Comparison of ENCODE assay signal across 20 cellular contexts in the genomic region with DNA sequence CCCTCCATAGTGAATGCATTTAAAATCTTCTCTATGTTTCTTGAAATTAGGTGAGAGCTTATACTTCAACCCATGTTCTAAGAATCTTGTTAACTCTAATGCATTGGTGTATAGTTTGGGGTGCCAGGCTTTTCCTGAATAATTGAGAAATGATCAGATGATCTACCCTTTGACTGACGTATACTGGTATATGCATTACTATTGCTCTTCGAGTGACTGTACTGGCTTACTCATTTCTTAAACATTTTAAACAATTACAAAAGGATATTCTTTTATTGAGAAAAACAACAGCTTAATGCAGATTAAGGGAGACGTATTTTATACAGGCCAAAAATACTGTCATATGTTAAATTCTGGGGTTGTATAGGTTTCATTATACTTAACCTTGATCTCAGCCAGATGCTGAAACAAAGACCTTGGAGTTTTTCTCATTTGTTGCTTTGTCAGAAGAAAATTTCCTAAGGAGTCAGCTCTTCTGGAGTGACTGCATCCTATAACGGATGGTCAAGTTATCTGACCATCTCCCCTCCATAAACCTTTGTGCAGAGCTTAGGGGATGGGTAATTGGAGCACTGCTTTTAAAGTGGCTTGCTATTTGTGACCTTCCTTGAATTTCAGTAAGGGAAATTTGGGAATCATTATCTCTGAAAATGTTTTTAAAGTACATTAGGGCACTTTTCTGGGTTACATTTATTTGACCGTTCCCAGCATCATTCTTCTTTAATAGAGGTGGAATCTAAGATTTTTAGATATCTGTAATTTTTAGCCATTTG.
DNase-seq lines count a peak whose midpoint lies in the region; ATAC-seq, FAIRE-seq and TF ChIP-seq lines count a peak whose summit lies in the region.
"Had no signal": no experiment of that assay in that cellular context is flagged by ENCODE, and none has a peak within 500 bp of the region (broad histone marks: within the 10 kb centered on the region; RNA-seq: fewer than 3 reads in every experiment).

No MANE protein-coding gene starts in this region.

- no peak overlapping the region for H3K9ac ChIP-seq in fibroblast of lung (ENCODE audit: insufficient read depth, low read length)

- no peak overlapping the region for H3K4me3 Mint-ChIP-seq in WTC11
- H3K4me3 Mint-ChIP-seq: activated B cell treated with CpG ODN at 0.5 μM for 24 hours; activated naive CD8-positive, alpha-beta T cell treated with anti-CD3 and anti-CD28 coated beads for 36 hours; activated T-cell treated with anti-CD3 and anti-CD28 coated beads, Interleukin-2, amount 50 U/mL, for 72 hours; natural killer cell treated with Interleukin-12 subunit alpha and Interleukin-12 subunit beta and Interleukin-15 and Interleukin-18, amount 100 ng/mL, for 72 hours had no signal

- intact Hi-C loops in thyroid gland (cut with DNase I) = no loop called here

- DNase-seq in HTR-8/SVneo (ENCODE audit: insufficient read length, low spot score) = peak; percentile 55
- peak; percentile 32 for DNase-seq in amniotic epithelial cell (ENCODE audit: low read depth)
- DNase-seq in fibroblast of lung (ENCODE audit: low read depth in 2 of 2) = peak; percentile 57 to 69
- DNase-seq in thyroid gland = no peak
- DNase-seq in GF-D8 (lab: John Stamatoyannopoulos, UW) = no peak
- DNase-seq in activated effector memory CD4-positive, alpha-beta T cell treated with anti-CD3 and anti-CD28 coated beads, Interleukin-2, amount 50 U/mL, for 16 hours = no peak
- no peak for DNase-seq in WTC11 (ENCODE audit: low spot score)
- DNase-seq: activated B cell treated with CpG ODN at 0.5 μM for 24 hours; activated naive CD8-positive, alpha-beta T cell treated with anti-CD3 and anti-CD28 coated beads for 36 hours; activated T-cell treated with anti-CD3 and anti-CD28 coated beads, Interleukin-2, amount 50 U/mL, for 72 hours; left cardiac atrium; NCI-H1417 treated with DMSO at 0.1 percent for 48 hours; NCI-H2171 treated with DMSO at 0.1 percent for 48 hours; small intestine; stimulated activated CD4-positive, alpha-beta T cell treated with anti-CD3 and anti-CD28 coated beads, Interleukin-4, amount 100 ng/mL, for 4 hours; T-helper 1 cell had no signal

- no peaks in the 10 kb centered on the region for H3K9me3 ChIP-seq in fibroblast of lung (ENCODE audit: control insufficient read depth, insufficient read depth, low read depth, low read length)
- H3K9me3 ChIP-seq in thyroid gland = no peaks in the 10 kb centered on the region

- 86 to 89% methylated on average over 5 of the region's 5 CpGs for WGBS in thyroid gland, 2 donors

- peak overlapping the region; percentile 65 for H3K27ac ChIP-seq in fibroblast of lung (ENCODE audit: insufficient read depth, low read length)
- peak overlapping the region in 2 of 3 donors; percentile 26 to 55 for H3K27ac ChIP-seq in thyroid gland
- H3K27ac ChIP-seq: cardiac muscle cell had no signal

- no peak for ATAC-seq in WTC11
- ATAC-seq: activated T-cell treated with anti-CD3 and anti-CD28 coated beads, Interleukin-2, amount 50 U/mL, for 72 hours; natural killer cell treated with Interleukin-12 subunit alpha and Interleukin-12 subunit beta and Interleukin-15 and Interleukin-18, amount 100 ng/mL, for 72 hours had no signal

- no peaks in the 10 kb centered on the region for H3K27me3 Mint-ChIP-seq in WTC11 (ENCODE audit: low read depth)
- H3K27me3 Mint-ChIP-seq: activated B cell treated with CpG ODN at 0.5 μM for 24 hours; activated naive CD8-positive, alpha-beta T cell treated with anti-CD3 and anti-CD28 coated beads for 36 hours; natural killer cell treated with Interleukin-12 subunit alpha and Interleukin-12 subunit beta and Interleukin-15 and Interleukin-18, amount 100 ng/mL, for 72 hours; progenitor cell of endocrine pancreas had no signal

- peak overlapping the region; percentile 49 for H3K4me2 ChIP-seq in fibroblast of lung (ENCODE audit: extremely low read depth, insufficient read depth, low read length)

- H2AFZ ChIP-seq in fibroblast of lung (ENCODE audit: low read length) = no peak overlapping the region

- peaks cover 5% of the 10 kb centered on the region for H3K36me3 Mint-ChIP-seq in WTC11
- H3K36me3 Mint-ChIP-seq: natural killer cell treated with Interleukin-12 subunit alpha and Interleukin-12 subunit beta and Interleukin-15 and Interleukin-18, amount 100 ng/mL, for 72 hours had no signal

- H3K79me2 ChIP-seq in fibroblast of lung (ENCODE audit: control insufficient read depth, insufficient read depth, low read length) = no peaks in the 10 kb centered on the region

- no peak for TF ChIP-seq POLR2A in thyroid gland (IDR thresholded peaks at IDR 0.05)

- H3K9me3 Mint-ChIP-seq in WTC11 = peaks cover 11% of the 10 kb centered on the region
- H3K9me3 Mint-ChIP-seq: activated B cell treated with CpG ODN at 0.5 μM for 24 hours; activated T-cell treated with anti-CD3 and anti-CD28 coated beads, Interleukin-2, amount 50 U/mL, for 72 hours; natural killer cell treated with Interleukin-12 subunit alpha and Interleukin-12 subunit beta and Interleukin-15 and Interleukin-18, amount 100 ng/mL, for 72 hours had no signal

- CTCF ChIA-PET in WTC11 (lab: Charles Lee) = interaction anchor here (1.6 kb wide), 1 partner anchor 248 kb away, joined by 3 read pairs; no protein-coding TSS in a partner anchor

- H3K4me3 ChIP-seq in fibroblast of lung (replicated peaks in 1 of 4; ENCODE audit: control extremely low read depth in 1 of 4, insufficient read depth in 1 of 4, low read depth in 3 of 4, low read length in 4 of 4) = no peak overlapping the region
- no peak overlapping the region for H3K4me3 ChIP-seq in thyroid gland (replicated peaks in 1 of 3)
- H3K4me3 ChIP-seq: cardiac muscle cell had no signal

- FAIRE-seq in HTR-8/SVneo (lab: Jason Lieb, UNC) = peak; percentile 92
- FAIRE-seq: frontal cortex, small intestine had no signal

- H3K27ac Mint-ChIP-seq in WTC11 = no peak overlapping the region
- H3K27ac Mint-ChIP-seq: activated B cell treated with CpG ODN at 0.5 μM for 24 hours; activated naive CD8-positive, alpha-beta T cell treated with anti-CD3 and anti-CD28 coated beads for 36 hours; activated T-cell treated with anti-CD3 and anti-CD28 coated beads, Interleukin-2, amount 50 U/mL, for 72 hours; natural killer cell treated with Interleukin-12 subunit alpha and Interleukin-12 subunit beta and Interleukin-15 and Interleukin-18, amount 100 ng/mL, for 72 hours; progenitor cell of endocrine pancreas had no signal

- peaks cover 37% of the 10 kb centered on the region for H3K4me1 Mint-ChIP-seq in WTC11

- POLR2A ChIA-PET in WTC11 (lab: Charles Lee) = no interaction called here

- peaks cover 4% of the 10 kb centered on the region for H3K4me1 ChIP-seq in fibroblast of lung (ENCODE audit: control insufficient read depth, extremely low read depth, insufficient read depth, low read length)
- H3K4me1 ChIP-seq in thyroid gland = peaks cover 34% of the 10 kb centered on the region in 2 donors

- TF ChIP-seq CTCF in fibroblast of lung (conservative IDR thresholded peaks at IDR 0.05 in 1 of 2, IDR thresholded peaks at IDR 0.05 in 1 of 2; ENCODE audit: low read depth in 1 of 2, low read length in 2 of 2) (no peak), thyroid gland (IDR thresholded peaks at IDR 0.05) (no peak), WTC11 (IDR thresholded peaks at IDR 0.05) (no peak)

- no peaks in the 10 kb centered on the region for H4K20me1 ChIP-seq in fibroblast of lung (ENCODE audit: control insufficient read depth, extremely low read depth, insufficient read depth, low read length)

- H3K36me3 ChIP-seq in fibroblast of lung (ENCODE audit: control insufficient read depth, insufficient read depth, low read length) = no peaks in the 10 kb centered on the region
- no peaks in the 10 kb centered on the region for H3K36me3 ChIP-seq in thyroid gland
- H3K36me3 ChIP-seq: cardiac muscle cell had no signal

- no peaks in the 10 kb centered on the region for H3K27me3 ChIP-seq in fibroblast of lung (ENCODE audit: control insufficient read depth, insufficient read depth, low read length)
- H3K27me3 ChIP-seq in thyroid gland = no peaks in the 10 kb centered on the region
- H3K27me3 ChIP-seq: cardiac muscle cell had no signal

TF ChIP-seq in WTC11, 78 proteins besides CTCF, POLR2A, EP300 and RAD21 (continues in another document):
- TF ChIP-seq, protein P1, sequence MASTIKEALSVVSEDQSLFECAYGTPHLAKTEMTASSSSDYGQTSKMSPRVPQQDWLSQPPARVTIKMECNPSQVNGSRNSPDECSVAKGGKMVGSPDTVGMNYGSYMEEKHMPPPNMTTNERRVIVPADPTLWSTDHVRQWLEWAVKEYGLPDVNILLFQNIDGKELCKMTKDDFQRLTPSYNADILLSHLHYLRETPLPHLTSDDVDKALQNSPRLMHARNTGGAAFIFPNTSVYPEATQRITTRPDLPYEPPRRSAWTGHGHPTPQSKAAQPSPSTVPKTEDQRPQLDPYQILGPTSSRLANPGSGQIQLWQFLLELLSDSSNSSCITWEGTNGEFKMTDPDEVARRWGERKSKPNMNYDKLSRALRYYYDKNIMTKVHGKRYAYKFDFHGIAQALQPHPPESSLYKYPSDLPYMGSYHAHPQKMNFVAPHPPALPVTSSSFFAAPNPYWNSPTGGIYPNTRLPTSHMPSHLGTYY (CRISPR knock-in tag; IDR thresholded peaks at IDR 0.05) = no peak
- TF ChIP-seq MXD4 (CRISPR knock-in tag; IDR thresholded peaks at IDR 0.05; ENCODE audit: borderline replicate concordance) (no peak), ZNF263 (CRISPR knock-in tag; IDR thresholded peaks at IDR 0.05; ENCODE audit: low read depth) (no peak), SP1 (CRISPR knock-in tag; conservative IDR thresholded peaks at IDR 0.05) (no peak), OVOL2 (CRISPR knock-in tag; IDR thresholded peaks at IDR 0.05; ENCODE audit: borderline replicate concordance) (no peak), IRF2 (CRISPR knock-in tag; IDR thresholded peaks at IDR 0.05; ENCODE audit: borderline replicate concordance, low read depth) (no peak), NR3C1 (CRISPR knock-in tag; conservative IDR thresholded peaks at IDR 0.05; ENCODE audit: low read depth) (no peak)
- TF ChIP-seq, protein P2, sequence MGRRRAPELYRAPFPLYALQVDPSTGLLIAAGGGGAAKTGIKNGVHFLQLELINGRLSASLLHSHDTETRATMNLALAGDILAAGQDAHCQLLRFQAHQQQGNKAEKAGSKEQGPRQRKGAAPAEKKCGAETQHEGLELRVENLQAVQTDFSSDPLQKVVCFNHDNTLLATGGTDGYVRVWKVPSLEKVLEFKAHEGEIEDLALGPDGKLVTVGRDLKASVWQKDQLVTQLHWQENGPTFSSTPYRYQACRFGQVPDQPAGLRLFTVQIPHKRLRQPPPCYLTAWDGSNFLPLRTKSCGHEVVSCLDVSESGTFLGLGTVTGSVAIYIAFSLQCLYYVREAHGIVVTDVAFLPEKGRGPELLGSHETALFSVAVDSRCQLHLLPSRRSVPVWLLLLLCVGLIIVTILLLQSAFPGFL (CRISPR knock-in tag; IDR thresholded peaks at IDR 0.05; ENCODE audit: borderline replicate concordance) = no peak

Comparison
In these comparisons a context has a peak if more than half of its experiments do, and no peak if none do; other contexts are left out.
1. DNase-seq: peak in HTR-8/SVneo (single experiment), amniotic epithelial cell (single experiment) and fibroblast of lung (2 of 2); none in thyroid gland (0 of 2), GF-D8 (single experiment), activated effector memory CD4-positive, alpha-beta T cell treated with anti-CD3 and anti-CD28 coated beads, Interleukin-2, amount 50 U/mL, for 16 hours (single experiment) and WTC11 (single experiment).